24 cellular contexts compared by ENCODE assay signal in genomic region chr12:120364487-120364886, GRCh38. TPM values are rescaled to one million over a fixed set of nuclear protein-coding genes. Genes with fewer than 3 reads are reported as not detected.
DNase-seq lines count a peak whose midpoint lies in the region; ATAC-seq, FAIRE-seq and TF ChIP-seq lines count a peak whose summit lies in the region.
"Had no signal": no experiment of that assay in that cellular context is flagged by ENCODE, and none has a peak within 500 bp of the region (broad histone marks: within the 10 kb centered on the region; RNA-seq: fewer than 3 reads in every experiment).

No MANE protein-coding gene starts in this region.

- no TSS peak for BruUV-seq in MCF 10A (replicated peaks; lab: Mats Ljungman, UMichigan)
- no TSS peak for BruUV-seq in HepG2 (replicated peaks; lab: Mats Ljungman, UMichigan)

- intact Hi-C loops in Right ventricle myocardium superior (cut with DNase I): no loop called here
- intact Hi-C loops in heart right ventricle (cut with DNase I): loop anchor here in 1 of 10 donors (10.0 kb wide), 1 partner anchor 50 kb away; no protein-coding TSS in a partner anchor
- intact Hi-C loops in MCF 10A (cut with micrococcal nuclease): no loop called here
- intact Hi-C loops in vagina (cut with DNase I): no loop called here
- intact Hi-C loops in HepG2 (cut with micrococcal nuclease; ENCODE audit: unreplicated experiment): no loop called here

- H3K9ac ChIP-seq in neural progenitor cell (no peak overlapping the region), HepG2 (ENCODE audit: insufficient read depth, low read depth, low read length) (no peak overlapping the region)

- H3K36me3 Mint-ChIP-seq in neural progenitor cell (peaks cover 55% of the 10 kb centered on the region), MCF 10A (ENCODE audit: insufficient read depth, unreplicated experiment) (no peaks in the 10 kb centered on the region)

- DNase-seq in Right ventricle myocardium superior (peak; percentile 6), heart right ventricle (no peak), hepatocyte (ENCODE audit: low spot score) (no peak), neural progenitor cell (ENCODE audit: low spot score) (no peak), MCF 10A (ENCODE audit: unreplicated experiment) (no peak), vagina (ENCODE audit: extremely low spot score in 2 of 2) (no peak), HepG2 (ENCODE audit: low spot score) (no peak), tibial nerve (ENCODE audit: low spot score in 2 of 2) (no peak)
- DNase-seq: GDM1, MV-4-11, NCI-H1105 treated with DMSO at 0.1 percent for 48 hours, NCI-H2029 treated with DMSO at 0.1 percent for 48 hours, NCI-H226, NCI-H510A treated with DMSO at 0.1 percent for 48 hours, NCI-H748 treated with DMSO at 0.1 percent for 48 hours, Peyer's patch, SJCRH30 had no signal

- POLR2A ChIA-PET in MCF 10A (lab: Yijun Ruan, JAX) (interaction anchor here (1.8 kb wide), 1 partner anchor 20 kb away, joined by 4 read pairs; no protein-coding TSS in a partner anchor), HepG2 (lab: Yijun Ruan, JAX) (no interaction called here)

- ATAC-seq in Right ventricle myocardium superior (ENCODE audit: poor library complexity) (no peak), heart right ventricle (no peak), HepG2 (no peak)
- ATAC-seq: GM23338 had no signal

- CTCF ChIA-PET in MCF 10A (lab: Yijun Ruan, JAX) (interaction anchor here (0.7 to 4.2 kb wide), 3 partner anchors 8 to 64 kb away, joined by 3 to 33 read pairs (median 3); no protein-coding TSS in a partner anchor), HepG2 (lab: Yijun Ruan, JAX; ENCODE audit: low intra/inter-chr PET ratio, low total read pairs) (no interaction called here)

- H3K27me3 ChIP-seq in heart right ventricle (peaks cover 0 to 80% (median 18%) of the 10 kb centered on the region in 7 donors), hepatocyte (peaks cover 1% of the 10 kb centered on the region), neural progenitor cell (no peaks in the 10 kb centered on the region), vagina (no peaks in the 10 kb centered on the region), HepG2 (ENCODE audit: control insufficient read depth in 1 of 2, insufficient read depth in 2 of 2, low read length in 2 of 2) (peaks cover 5 to 18% of the 10 kb centered on the region in 2 experiments; a peak in 4 of 5 replicates), tibial nerve (peaks cover 0 to 35% of the 10 kb centered on the region in 2 donors)
- H3K27me3 ChIP-seq: SJCRH30 had no signal

- H3K4me1 Mint-ChIP-seq in neural progenitor cell: peaks cover 75% of the 10 kb centered on the region
- H3K4me1 Mint-ChIP-seq in MCF 10A (ENCODE audit: insufficient read depth, unreplicated experiment): peaks cover under 1% of the 10 kb centered on the region

- H3K4me3 ChIP-seq in heart right ventricle: no peak overlapping the region
- H3K4me3 ChIP-seq in hepatocyte: no peak overlapping the region
- no peak overlapping the region for H3K4me3 ChIP-seq in neural progenitor cell
- no peak overlapping the region for H3K4me3 ChIP-seq in vagina
- no peak overlapping the region for H3K4me3 ChIP-seq in HepG2 (replicated peaks in 1 of 3; ENCODE audit: insufficient read depth in 1 of 3, low read depth in 2 of 3, low read length in 3 of 3)
- H3K4me3 ChIP-seq in tibial nerve: no peak overlapping the region
- H3K4me3 ChIP-seq: GM23338, HAP-1, Peyer's patch, SJCRH30 had no signal

- H3F3A ChIP-seq in neural progenitor cell (ENCODE audit: low read depth): peaks cover 86% of the 10 kb centered on the region

- H3K9me3 Mint-ChIP-seq in neural progenitor cell: no peaks in the 10 kb centered on the region
- no peaks in the 10 kb centered on the region for H3K9me3 Mint-ChIP-seq in MCF 10A (ENCODE audit: unreplicated experiment)
- H3K9me3 Mint-ChIP-seq: GM23338, IgD-negative memory B cell had no signal

- no peak overlapping the region for H3K27ac ChIP-seq in heart right ventricle
- peak overlapping the region; percentile 8 for H3K27ac ChIP-seq in hepatocyte
- no peak overlapping the region for H3K27ac ChIP-seq in neural progenitor cell
- no peak overlapping the region for H3K27ac ChIP-seq in vagina
- no peak overlapping the region for H3K27ac ChIP-seq in HepG2 (ENCODE audit: extremely low read length, insufficient read depth, low read length)
- H3K27ac ChIP-seq in tibial nerve: no peak overlapping the region
- H3K27ac ChIP-seq: C4-2B, SJCRH30 had no signal

- H3K9me3 ChIP-seq in heart right ventricle (no peaks in the 10 kb centered on the region), hepatocyte (ENCODE audit: low read depth) (no peaks in the 10 kb centered on the region), neural progenitor cell (ENCODE audit: low read depth) (no peaks in the 10 kb centered on the region), vagina (no peaks in the 10 kb centered on the region), HepG2 (ENCODE audit: low read length) (no peaks in the 10 kb centered on the region), tibial nerve (no peaks in the 10 kb centered on the region)
- H3K9me3 ChIP-seq: HAP-1, Peyer's patch, SJCRH30 had no signal

- peak overlapping the region; percentile 64 for H3K27ac Mint-ChIP-seq in neural progenitor cell
- no peak overlapping the region for H3K27ac Mint-ChIP-seq in MCF 10A (ENCODE audit: low read depth, unreplicated experiment)
- H3K27ac Mint-ChIP-seq: GM23338 had no signal

- H3K36me3 ChIP-seq in heart right ventricle (no peaks in the 10 kb centered on the region), hepatocyte (replicated peaks; ENCODE audit: insufficient read depth, low read depth) (no peaks in the 10 kb centered on the region), neural progenitor cell (no peaks in the 10 kb centered on the region), vagina (no peaks in the 10 kb centered on the region), HepG2 (replicated peaks in 1 of 2; ENCODE audit: control insufficient read depth in 1 of 2, insufficient read depth in 2 of 2, low read length in 2 of 2) (no peaks in the 10 kb centered on the region), tibial nerve (no peaks in the 10 kb centered on the region)
- H3K36me3 ChIP-seq: Peyer's patch, SJCRH30 had no signal

- H3K9me2 ChIP-seq in hepatocyte (replicated peaks; ENCODE audit: insufficient read depth): no peaks in the 10 kb centered on the region

- H3K4me3 Mint-ChIP-seq in neural progenitor cell (peak overlapping the region; percentile 30), MCF 10A (ENCODE audit: unreplicated experiment) (no peak overlapping the region)
- H3K4me3 Mint-ChIP-seq: GM23338 had no signal

- H3K4me2 ChIP-seq in hepatocyte: no peak overlapping the region
- H3K4me2 ChIP-seq in neural progenitor cell: no peak overlapping the region
- H3K4me2 ChIP-seq in HepG2 (ENCODE audit: low read depth, low read length): no peak overlapping the region
- H3K4me2 ChIP-seq: GM23338 had no signal

- H3K4me1 ChIP-seq in heart right ventricle: peaks cover 0 to 28% (median 12%) of the 10 kb centered on the region in 9 donors
- H3K4me1 ChIP-seq in hepatocyte (ENCODE audit: insufficient read depth): peaks cover 51% of the 10 kb centered on the region
- H3K4me1 ChIP-seq in neural progenitor cell: peaks cover 70% of the 10 kb centered on the region
- H3K4me1 ChIP-seq in vagina: peaks cover 25% of the 10 kb centered on the region
- peaks cover 37% of the 10 kb centered on the region for H3K4me1 ChIP-seq in HepG2 (ENCODE audit: insufficient read depth, low read length)
- peaks cover 0 to 52% (median 8%) of the 10 kb centered on the region in 4 donors for H3K4me1 ChIP-seq in tibial nerve

- peaks cover 11% of the 10 kb centered on the region for H3K79me2 ChIP-seq in hepatocyte
- H3K79me2 ChIP-seq in neural progenitor cell (ENCODE audit: low read depth): peaks cover 89% of the 10 kb centered on the region
- H3K79me2 ChIP-seq in HepG2 (ENCODE audit: insufficient read depth, low read length): no peaks in the 10 kb centered on the region

- 80 to 83% methylated on average over 6 of the region's 6 CpGs for WGBS in heart right ventricle, 2 donors
- 90% methylated on average over 6 of the region's 6 CpGs for WGBS in hepatocyte (ENCODE audit: low lambda C conversion rate, missing lambda C conversion rate)
- 58% methylated on average over 6 of the region's 6 CpGs for WGBS in HepG2 (ENCODE audit: low lambda C conversion rate)
- 71 to 74% methylated on average over 6 of the region's 6 CpGs for WGBS in tibial nerve, 2 donors

- H3K27me3 Mint-ChIP-seq in neural progenitor cell (ENCODE audit: insufficient read depth, low read depth): peaks cover 22% of the 10 kb centered on the region
- H3K27me3 Mint-ChIP-seq in MCF 10A (ENCODE audit: insufficient read depth, unreplicated experiment): peaks cover 25% of the 10 kb centered on the region

- H2AFZ ChIP-seq in hepatocyte (no peak overlapping the region), neural progenitor cell (replicated peaks) (no peak overlapping the region), HepG2 (ENCODE audit: low read length) (no peak overlapping the region)
- H2AFZ ChIP-seq: GM23338 had no signal

- FAIRE-seq in HepG2 (lab: Jason Lieb, UNC): no peak
- FAIRE-seq: A204.1, GM18507 had no signal

- TF ChIP-seq POLR2A in vagina (IDR thresholded peaks at IDR 0.05): no peak
- no peak for TF ChIP-seq POLR2A in HepG2 (IDR thresholded peaks at IDR 0.05; ENCODE audit: insufficient read depth in 1 of 2, low read depth in 2 of 2, low read length in 2 of 2)
- no peak for TF ChIP-seq POLR2A in tibial nerve (IDR thresholded peaks at IDR 0.05)

- TF ChIP-seq EP300 in HepG2 (IDR thresholded peaks at IDR 0.05; ENCODE audit: low read depth in 2 of 2, low read length in 2 of 2): no peak
- no peak for TF ChIP-seq EP300 in HepG2 (CRISPR knock-in tag; IDR thresholded peaks at IDR 0.05; ENCODE audit: borderline replicate concordance)
- no peak for TF ChIP-seq EP300 in tibial nerve (IDR thresholded peaks at IDR 0.05)

- no peaks in the 10 kb centered on the region for H4K20me1 ChIP-seq in hepatocyte (ENCODE audit: insufficient read depth, poor library complexity, severe bottlenecking)
- H4K20me1 ChIP-seq in neural progenitor cell (ENCODE audit: low read depth): peaks cover 80% of the 10 kb centered on the region
- H4K20me1 ChIP-seq in HepG2 (ENCODE audit: insufficient read depth, low read length): no peaks in the 10 kb centered on the region

- TF ChIP-seq RAD21 in HepG2 (CRISPR knock-in tag; IDR thresholded peaks at IDR 0.05): no peak

- in situ Hi-C loops in HepG2 (cut with HindIII; ENCODE audit: extremely low pct_ligation_motif_present, low pct_unique_long_range_greater_than_20kb): no loop called here

- no peak for TF ChIP-seq CTCF in heart right ventricle (IDR thresholded peaks at IDR 0.05)
- no peak for TF ChIP-seq CTCF in hepatocyte (IDR thresholded peaks at IDR 0.05; ENCODE audit: poor library complexity)
- TF ChIP-seq CTCF in neural progenitor cell (IDR thresholded peaks at IDR 0.05): no peak
- TF ChIP-seq CTCF in MCF 10A (IDR thresholded peaks at IDR 0.05; ENCODE audit: unreplicated experiment): no peak
- no peak for TF ChIP-seq CTCF in vagina (IDR thresholded peaks at IDR 0.05)
- no peak for TF ChIP-seq CTCF in HepG2 (CRISPR knock-in tag; IDR thresholded peaks at IDR 0.05)
- TF ChIP-seq CTCF in tibial nerve (IDR thresholded peaks at IDR 0.05): no peak

RNA-seq across cellular contexts. Expression of gene MSI1, which starts 4.5 kb away (rescaled TPM):
- total RNA-seq in Right ventricle myocardium superior (5.4 TPM), heart right ventricle (1 to 10 TPM; 2.8 to 9.6 (median 6.4) TPM), hepatocyte (2.2 and 9.3 TPM in 2 replicates), neural progenitor cell (ENCODE audit: low replicate concordance) (40.2 and 48.6 TPM in 2 replicates), MCF 10A (2022) (not detected in 2 replicates), vagina (3.7 TPM), HepG2 (2016; rRNA removed; fragmentation: Illumina TruSeq; extraction: Trizol) (0.46 and 0.80 TPM in 2 replicates), tibial nerve (1 to 10 TPM in 1 of 4 donors, under 1 TPM in 2, not detected in 1; 0.22 to 1.2 (median 0.59) TPM)
- polyA plus RNA-seq in heart right ventricle (1 to 10 TPM; 1.1 to 2.9 TPM), hepatocyte (4.4 and 5.6 TPM in 2 replicates), HepG2 (2011; rRNA removed) (0.08 and 0.09 TPM in 2 replicates)
- total RNA-seq in HepG2 (2016; cell fraction: cytosol; rRNA removed; fragmentation: Illumina TruSeq; extraction: Trizol; ENCODE audit: low read depth): 0.44 and 0.61 TPM in 2 replicates
- 0.37 and 0.48 TPM in 2 replicates for total RNA-seq in HepG2 (2016; cell fraction: insoluble cytoplasmic fraction; rRNA removed; fragmentation: Illumina TruSeq; extraction: Trizol)
- 1.1 TPM in 2 replicates for total RNA-seq in HepG2 (2016; cell fraction: membrane; rRNA removed; fragmentation: Illumina TruSeq; extraction: Trizol)
- 0.56 and 0.75 TPM in 2 replicates for total RNA-seq in HepG2 (2016; cell fraction: nucleus; rRNA removed; fragmentation: Illumina TruSeq; extraction: Trizol)
- 0.09 TPM in 1 of 2 replicates, not detected in the other for polyA plus RNA-seq in HepG2 (2011; cell fraction: cytosol; rRNA removed)
- 0.27 and 0.28 TPM in 2 replicates for polyA plus RNA-seq in HepG2 (2011; cell fraction: nucleus; rRNA removed)
- 0.05 TPM in 1 of 2 replicates, not detected in the other for polyA plus RNA-seq in HepG2 (2012)
- 0.61 and 0.75 TPM in 2 replicates for polyA plus RNA-seq in HepG2 (2016; cell fraction: cytosol; fragmentation: Illumina TruSeq; extraction: Trizol; ENCODE audit: low read depth)
- polyA plus RNA-seq in HepG2 (2016; cell fraction: insoluble cytoplasmic fraction; fragmentation: Illumina TruSeq; extraction: Trizol; ENCODE audit: low read depth): 0.61 and 1.6 TPM in 2 replicates
- polyA plus RNA-seq in HepG2 (2016; cell fraction: membrane; fragmentation: Illumina TruSeq; extraction: Trizol; ENCODE audit: low read depth): 0.93 and 1.2 TPM in 2 replicates
- 1.5 and 3.3 TPM in 2 replicates for polyA plus RNA-seq in HepG2 (2016; cell fraction: nucleus; fragmentation: Illumina TruSeq; extraction: Trizol; ENCODE audit: insufficient read depth, low read depth)
- 0.18 TPM in 1 of 2 replicates, not detected in the other for polyA minus RNA-seq in HepG2 (2011; rRNA and poly(A)+ RNA removed; ENCODE audit: low replicate concordance)
- not detected in 2 replicates for polyA minus RNA-seq in HepG2 (2011; cell fraction: cytosol; rRNA and poly(A)+ RNA removed)
- polyA minus RNA-seq in HepG2 (2011; cell fraction: nucleus; rRNA and poly(A)+ RNA removed): not detected in 2 replicates
- total RNA-seq: OCI-LY7 had no signal
- polyA plus RNA-seq: IgD-negative memory B cell had no signal

RNA-seq across cellular contexts. Expression of gene PLA2G1B, which starts 36.9 kb away (rescaled TPM):
- total RNA-seq in Right ventricle myocardium superior (not detected), heart right ventricle (1 to 10 TPM in 3 of 10 donors, under 1 TPM in 4, not detected in 3; 0.65 to 1.8 (median 0.89) TPM), hepatocyte (8.5 and 24.9 TPM in 2 replicates), neural progenitor cell (ENCODE audit: low replicate concordance) (not detected in 2 replicates), MCF 10A (2022) (not detected in 2 replicates), vagina (not detected), HepG2 (2016; rRNA removed; fragmentation: Illumina TruSeq; extraction: Trizol) (0.87 and 1.4 TPM in 2 replicates), tibial nerve (10 to 100 TPM in 1 of 4 donors, not detected in 3; 11.4 TPM)
- polyA plus RNA-seq in heart right ventricle (under 1 TPM in 1 of 2 donors, not detected in 1; 0.22 TPM), hepatocyte (14.7 and 18.8 TPM in 2 replicates), HepG2 (2011; rRNA removed) (0.33 and 0.59 TPM in 2 replicates)
- total RNA-seq in HepG2 (2016; cell fraction: cytosol; rRNA removed; fragmentation: Illumina TruSeq; extraction: Trizol; ENCODE audit: low read depth): 1.4 and 1.6 TPM in 2 replicates
- total RNA-seq in HepG2 (2016; cell fraction: insoluble cytoplasmic fraction; rRNA removed; fragmentation: Illumina TruSeq; extraction: Trizol): 1.4 and 2.0 TPM in 2 replicates
- 1.3 and 1.4 TPM in 2 replicates for total RNA-seq in HepG2 (2016; cell fraction: membrane; rRNA removed; fragmentation: Illumina TruSeq; extraction: Trizol)
- total RNA-seq in HepG2 (2016; cell fraction: nucleus; rRNA removed; fragmentation: Illumina TruSeq; extraction: Trizol): 1.1 TPM in 1 of 2 replicates, not detected in the other
- 0.42 and 0.54 TPM in 2 replicates for polyA plus RNA-seq in HepG2 (2011; cell fraction: cytosol; rRNA removed)
- not detected in 2 replicates for polyA plus RNA-seq in HepG2 (2011; cell fraction: nucleus; rRNA removed)
- 0.41 and 0.44 TPM in 2 replicates for polyA plus RNA-seq in HepG2 (2012)
- polyA plus RNA-seq in HepG2 (2016; cell fraction: cytosol; fragmentation: Illumina TruSeq; extraction: Trizol; ENCODE audit: low read depth): 1.4 and 1.7 TPM in 2 replicates
- 1.0 and 1.1 TPM in 2 replicates for polyA plus RNA-seq in HepG2 (2016; cell fraction: insoluble cytoplasmic fraction; fragmentation: Illumina TruSeq; extraction: Trizol; ENCODE audit: low read depth)
- polyA plus RNA-seq in HepG2 (2016; cell fraction: membrane; fragmentation: Illumina TruSeq; extraction: Trizol; ENCODE audit: low read depth): 1.1 and 1.2 TPM in 2 replicates
- polyA plus RNA-seq in HepG2 (2016; cell fraction: nucleus; fragmentation: Illumina TruSeq; extraction: Trizol; ENCODE audit: insufficient read depth, low read depth): 1.7 TPM in 1 of 2 replicates, not detected in the other
- not detected in 2 replicates for polyA minus RNA-seq in HepG2 (2011; rRNA and poly(A)+ RNA removed; ENCODE audit: low replicate concordance)
- not detected in 2 replicates for polyA minus RNA-seq in HepG2 (2011; cell fraction: cytosol; rRNA and poly(A)+ RNA removed)
- polyA minus RNA-seq in HepG2 (2011; cell fraction: nucleus; rRNA and poly(A)+ RNA removed): not detected in 2 replicates
- total RNA-seq: GM23338, OCI-LY7, Peyer's patch, SJCRH30 had no signal
- polyA plus RNA-seq: GM23338, IgD-negative memory B cell had no signal
